Comparison of ENCODE assay signal across 7 cellular contexts in genomic region chr19:53868892-53869804, GRCh38. TPM values are rescaled to one million over a fixed set of nuclear protein-coding genes. Genes with fewer than 3 reads are reported as not detected.
A peak's percentile ranks its signal among the peaks of the same experiment; 100 is the strongest.
DNase-seq lines count a peak whose midpoint lies in the region; ATAC-seq and TF ChIP-seq lines count a peak whose summit lies in the region.

No MANE protein-coding gene starts in this region.

- no peak overlapping the region for H3K4ac ChIP-seq in neuronal stem cell (ENCODE audit: low read length)

- H3K23ac ChIP-seq in neuronal stem cell (ENCODE audit: low read depth, low read length, poor library complexity): no peak overlapping the region

- no peaks in the 10 kb centered on the region for H3K27me3 ChIP-seq in SJCRH30
- no peaks in the 10 kb centered on the region for H3K27me3 ChIP-seq in foreskin keratinocyte
- H3K27me3 ChIP-seq in neuronal stem cell (ENCODE audit: control insufficient read depth in 3 of 3, insufficient read depth in 3 of 3, low read depth in 1 of 3, low read length in 3 of 3): no peaks in the 10 kb centered on the region

- peak overlapping the region; percentile 92 for H3K9ac ChIP-seq in neuronal stem cell (ENCODE audit: low read depth, low read length, poor library complexity)

- H3K9me3 ChIP-seq in SJCRH30 (replicated peaks) (no peaks in the 10 kb centered on the region), neuronal stem cell (replicated peaks in 1 of 2; ENCODE audit: control insufficient read depth in 2 of 2, insufficient read depth in 1 of 2, low read depth in 1 of 2, low read length in 2 of 2) (no peaks in the 10 kb centered on the region)

- 0 out of 2 replicates have a peak, but pooled peaks cover 5% of the 10 kb centered on the region for H3K36me3 ChIP-seq in SJCRH30
- peaks cover 13 to 35% of the 10 kb centered on the region in 2 donors for H3K36me3 ChIP-seq in neuronal stem cell (replicated peaks in 1 of 2; ENCODE audit: control insufficient read depth in 2 of 2, insufficient read depth in 2 of 2, low read length in 2 of 2)

- peak overlapping the region; percentile 88 for H3K4me2 ChIP-seq in neuronal stem cell (ENCODE audit: insufficient read depth, low read length, poor library complexity, severe bottlenecking)

- H4K91ac ChIP-seq in neuronal stem cell (ENCODE audit: low read depth, low read length, poor library complexity): no peak overlapping the region

- H2AK5ac ChIP-seq in neuronal stem cell (ENCODE audit: low read depth, low read length): peak overlapping the region; percentile 77

- H3K18ac ChIP-seq in neuronal stem cell (ENCODE audit: low read length): peak overlapping the region; percentile 97

- H2BK120ac ChIP-seq in neuronal stem cell (ENCODE audit: low read depth, low read length): no peak overlapping the region

- peak overlapping the region; percentile 77 for H2AFZ ChIP-seq in neuronal stem cell (ENCODE audit: low read length)

- no peak overlapping the region for H4K8ac ChIP-seq in neuronal stem cell (ENCODE audit: low read depth, low read length)

- peak overlapping the region; percentile 80 for H2BK5ac ChIP-seq in neuronal stem cell (ENCODE audit: low read length)

- H3K14ac ChIP-seq in neuronal stem cell (ENCODE audit: low read length): peak overlapping the region; percentile 75

- TF ChIP-seq CTCF in foreskin keratinocyte (conservative IDR thresholded peaks at IDR 0.05): peak; percentile 21

- peak overlapping the region; percentile 84 for H3K27ac ChIP-seq in SJCRH30
- peak overlapping the region; percentile 85 for H3K27ac ChIP-seq in foreskin keratinocyte
- peak overlapping the region; percentile 86 for H3K27ac ChIP-seq in neuronal stem cell (replicated peaks; ENCODE audit: low read length)

- ATAC-seq in GM18502 (IDR thresholded peaks at IDR 0.05; ENCODE audit: poor library complexity, unreplicated experiment) (peak; percentile 44), HG03342 (IDR thresholded peaks at IDR 0.05; ENCODE audit: unreplicated experiment) (peak; percentile 34), foreskin keratinocyte (peak; percentile 22)

- no CpG with 5 or more reads among the region's 75 CpGs for WGBS in neuronal stem cell (ENCODE audit: extremely low coverage in 2 of 2, insufficient read length in 2 of 2, insufficient replicate concordance in 1 of 2), 2 donors

- peaks cover 13% of the 10 kb centered on the region for H3K79me1 ChIP-seq in neuronal stem cell (ENCODE audit: low read depth, low read length)

- peak; percentile 78 to 82 for DNase-seq in SJCRH30
- peak; percentile 34 to 85 (median 66) for DNase-seq in activated naive CD4-positive, alpha-beta T cell (lab: John Stamatoyannopoulos, UW)
- DNase-seq in foreskin keratinocyte: peak; percentile 44 to 62
- peak; percentile 87 for DNase-seq in neuronal stem cell (ENCODE audit: low spot score)
- peak; percentile 73 for DNase-seq in stromal cell of bone marrow (ENCODE audit: low read depth)

- peak overlapping the region; percentile 86 for H2BK15ac ChIP-seq in neuronal stem cell (ENCODE audit: low read length)

- H3K4me3 ChIP-seq in SJCRH30 (peak overlapping the region; percentile 74), neuronal stem cell (ENCODE audit: low read length in 2 of 2) (peak overlapping the region; percentile 87 to 96)

- H2BK12ac ChIP-seq in neuronal stem cell (ENCODE audit: low read length): no peak overlapping the region

- H3K4me1 ChIP-seq in SJCRH30 (peaks cover 4% of the 10 kb centered on the region), foreskin keratinocyte (no peaks in the 10 kb centered on the region), neuronal stem cell (ENCODE audit: control insufficient read depth in 2 of 2, insufficient read depth in 1 of 2, low read depth in 1 of 2, low read length in 2 of 2) (peaks cover 8 to 15% of the 10 kb centered on the region in 2 donors)

RNA-seq across cellular contexts. Expression of gene MYADM, which starts 1.5 kb away (rescaled TPM):
- 32.5 and 34.1 TPM in 2 replicates for total RNA-seq in SJCRH30 (2014; rRNA removed; shearing (Covaris generic))
- total RNA-seq in foreskin keratinocyte: 22.8 and 31.4 TPM in 2 replicates
- polyA plus RNA-seq in foreskin keratinocyte: 23.2 and 25.3 TPM in 2 replicates
- polyA plus RNA-seq in neuronal stem cell (2013, experiment 1 of 2): 113 TPM
- 114 TPM for polyA plus RNA-seq in neuronal stem cell (2013, experiment 2 of 2)

RNA-seq across cellular contexts. Expression of gene PRKCG, which starts 12.8 kb away (rescaled TPM):
- 0.06 TPM in 1 of 2 replicates, not detected in the other for total RNA-seq in SJCRH30 (2014; rRNA removed; shearing (Covaris generic))
- 0.07 TPM in 1 of 2 replicates, not detected in the other for total RNA-seq in foreskin keratinocyte
- 0.02 and 0.03 TPM in 2 replicates for polyA plus RNA-seq in foreskin keratinocyte
- 9.0 TPM for polyA plus RNA-seq in neuronal stem cell (2013, experiment 1 of 2)
- 8.8 TPM for polyA plus RNA-seq in neuronal stem cell (2013, experiment 2 of 2)

RNA-seq across cellular contexts. Expression of gene CACNG7, which starts 39.9 kb away (rescaled TPM):
- total RNA-seq in SJCRH30 (2014; rRNA removed; shearing (Covaris generic)): not detected in 2 replicates
- not detected in 2 replicates for total RNA-seq in foreskin keratinocyte
- not detected in 2 replicates for polyA plus RNA-seq in foreskin keratinocyte
- 121 TPM for polyA plus RNA-seq in neuronal stem cell (2013, experiment 1 of 2)
- polyA plus RNA-seq in neuronal stem cell (2013, experiment 2 of 2): 117 TPM

RNA-seq across cellular contexts. Expression of gene NLRP12, which starts 45.0 kb away (rescaled TPM):
- total RNA-seq in SJCRH30 (2014; rRNA removed; shearing (Covaris generic)): not detected in 2 replicates
- not detected in 2 replicates for total RNA-seq in foreskin keratinocyte
- polyA plus RNA-seq in foreskin keratinocyte: not detected in 2 replicates
- 0.03 TPM for polyA plus RNA-seq in neuronal stem cell (2013, experiment 1 of 2)
- 0.01 TPM for polyA plus RNA-seq in neuronal stem cell (2013, experiment 2 of 2)

Comparison
In these comparisons a context has a peak if more than half of its experiments do, and no peak if none do; other contexts are left out.
1. Peak in every context shown above with its lines: DNase-seq, ATAC-seq, H3K4me3 ChIP-seq and H3K27ac ChIP-seq.